Comparison of ENCODE assay signal across 14 cellular contexts in genomic region chr3:55576621-55577020, GRCh38.
DNase-seq lines count a peak whose midpoint lies in the region; ATAC-seq and TF ChIP-seq lines count a peak whose summit lies in the region.
"Had no signal": no experiment of that assay in that cellular context is flagged by ENCODE, and none has a peak within 500 bp of the region (broad histone marks: within the 10 kb centered on the region; RNA-seq: fewer than 3 reads in every experiment).

No MANE protein-coding gene starts in this region.

- no peaks in the 10 kb centered on the region; the same call in 1 of the 3 replicates for H3K9me3 Mint-ChIP-seq in GM23338
- H3K9me3 Mint-ChIP-seq in brain, result peaks cover 0 to 4% (median 0%) of the 10 kb centered on the region in 5 experiments
- H3K9me3 Mint-ChIP-seq in stimulated activated naive CD8-positive, alpha-beta T cell treated with anti-CD3 and anti-CD28 coated beads, Interleukin-15, amount 100 ng/mL, for 72 hours, result no peaks in the 10 kb centered on the region

- 34% methylated on average over 14 of the region's 14 CpGs for WGBS in mesenchymal stem cell
- WGBS in neuronal stem cell (ENCODE audit: extremely low coverage in 2 of 2, insufficient read length in 2 of 2, insufficient replicate concordance in 1 of 2), 2 donors, result no CpG with 5 or more reads among the region's 14 CpGs

- H3K4me3 Mint-ChIP-seq in GM23338 (no peak overlapping the region), brain (no peak overlapping the region)
- no peak overlapping the region for H3K4me3 Mint-ChIP-seq in stimulated activated naive CD8-positive, alpha-beta T cell treated with anti-CD3 and anti-CD28 coated beads, Interleukin-15, amount 100 ng/mL, for 72 hours
- H3K4me3 Mint-ChIP-seq: B cell had no signal

- no peak overlapping the region for H3K9ac ChIP-seq in mesenchymal stem cell (ENCODE audit: low read length)
- H3K9ac ChIP-seq in neuronal stem cell (ENCODE audit: low read depth, low read length, poor library complexity), result no peak overlapping the region

- H3K9me3 ChIP-seq in mesenchymal stem cell (ENCODE audit: control insufficient read depth, low read length) (no peaks in the 10 kb centered on the region), neuronal stem cell (replicated peaks in 1 of 2; ENCODE audit: control insufficient read depth in 2 of 2, insufficient read depth in 1 of 2, low read depth in 1 of 2, low read length in 2 of 2) (no peaks in the 10 kb centered on the region)

- H3K27ac Mint-ChIP-seq in GM23338, result peak overlapping the region; percentile 63
- H3K27ac Mint-ChIP-seq in brain, result peak overlapping the region in 3 of 5 experiments; percentile 20 to 60 (median 39)
- no peak overlapping the region for H3K27ac Mint-ChIP-seq in stimulated activated naive CD8-positive, alpha-beta T cell treated with anti-CD3 and anti-CD28 coated beads, Interleukin-15, amount 100 ng/mL, for 72 hours
- H3K27ac Mint-ChIP-seq: B cell had no signal

- H3K23ac ChIP-seq in mesenchymal stem cell (ENCODE audit: low read length in 2 of 2) (no peak overlapping the region), neuronal stem cell (ENCODE audit: low read depth, low read length, poor library complexity) (no peak overlapping the region)

- peaks cover 8% of the 10 kb centered on the region; the same call in 1 of the 2 replicates for H3F3A ChIP-seq in GM23338 (replicated peaks; ENCODE audit: low read depth)

- H3K27me3 ChIP-seq in GM23338 (ENCODE audit: insufficient read depth), result no peaks in the 10 kb centered on the region
- peaks cover 4 to 32% of the 10 kb centered on the region in 2 experiments for H3K27me3 ChIP-seq in mesenchymal stem cell (ENCODE audit: control insufficient read depth in 1 of 2, insufficient read depth in 1 of 2, low read length in 2 of 2)
- H3K27me3 ChIP-seq in neuronal stem cell (ENCODE audit: control insufficient read depth in 3 of 3, insufficient read depth in 3 of 3, low read depth in 1 of 3, low read length in 3 of 3), result no peaks in the 10 kb centered on the region

- peak overlapping the region; percentile 23 to 55 for H3K18ac ChIP-seq in mesenchymal stem cell (ENCODE audit: low read depth in 1 of 2, low read length in 2 of 2)
- H3K18ac ChIP-seq in neuronal stem cell (ENCODE audit: low read length), result peak overlapping the region; percentile 54

- H3K9me2 ChIP-seq in GM23338 (ENCODE audit: insufficient read depth), result 0 out of 2 replicates have a peak, but pooled peaks cover 2% of the 10 kb centered on the region

- H3K4me1 Mint-ChIP-seq in GM23338, result peaks cover 23% of the 10 kb centered on the region
- H3K4me1 Mint-ChIP-seq in brain, result peaks cover 43% of the 10 kb centered on the region
- peaks cover 2% of the 10 kb centered on the region for H3K4me1 Mint-ChIP-seq in stimulated activated naive CD8-positive, alpha-beta T cell treated with anti-CD3 and anti-CD28 coated beads, Interleukin-15, amount 100 ng/mL, for 72 hours
- H3K4me1 Mint-ChIP-seq: B cell had no signal

- H3K36me3 Mint-ChIP-seq in GM23338 (ENCODE audit: low read depth) (no peaks in the 10 kb centered on the region; the same call in 2 of the 3 replicates), brain (no peaks in the 10 kb centered on the region)

- no peak overlapping the region for H3K4me3 ChIP-seq in GM23338
- H3K4me3 ChIP-seq in mesenchymal stem cell (ENCODE audit: insufficient read depth in 1 of 2, low read depth in 1 of 2, low read length in 2 of 2), result no peak overlapping the region
- no peak overlapping the region for H3K4me3 ChIP-seq in neuronal stem cell (ENCODE audit: low read length in 2 of 2)

- H3K4me1 ChIP-seq in GM23338 (ENCODE audit: insufficient read depth) (peaks cover 9% of the 10 kb centered on the region), mesenchymal stem cell (ENCODE audit: control insufficient read depth, insufficient read depth, low read depth, low read length) (peaks cover 10% of the 10 kb centered on the region), neuronal stem cell (ENCODE audit: control insufficient read depth in 2 of 2, insufficient read depth in 1 of 2, low read depth in 1 of 2, low read length in 2 of 2) (peaks cover 9 to 10% of the 10 kb centered on the region in 2 donors)

- no peak overlapping the region for H3K27ac ChIP-seq in GM23338 (ENCODE audit: low read depth)
- no peak overlapping the region for H3K27ac ChIP-seq in mesenchymal stem cell (ENCODE audit: low read length, poor library complexity, severe bottlenecking)
- no peak overlapping the region for H3K27ac ChIP-seq in neuronal stem cell (replicated peaks; ENCODE audit: low read length)

- H3K79me1 ChIP-seq in mesenchymal stem cell (replicated peaks; ENCODE audit: low read length, poor library complexity, severe bottlenecking) (no peaks in the 10 kb centered on the region), neuronal stem cell (ENCODE audit: low read depth, low read length) (no peaks in the 10 kb centered on the region)

- H4K91ac ChIP-seq in mesenchymal stem cell (ENCODE audit: low read length) (peak overlapping the region; percentile 43), neuronal stem cell (ENCODE audit: low read depth, low read length, poor library complexity) (no peak overlapping the region)

- H3K14ac ChIP-seq in mesenchymal stem cell (ENCODE audit: low read length in 2 of 2) (peak overlapping the region in 1 of 2 experiments; percentile 50), neuronal stem cell (ENCODE audit: low read length) (no peak overlapping the region)

- peak overlapping the region; percentile 75 for H2BK15ac ChIP-seq in mesenchymal stem cell (ENCODE audit: low read depth, poor library complexity, severe bottlenecking)
- H2BK15ac ChIP-seq in neuronal stem cell (ENCODE audit: low read length), result no peak overlapping the region

- H3K36me3 ChIP-seq in GM23338 (ENCODE audit: insufficient read depth) (no peaks in the 10 kb centered on the region; the same call in 1 of the 2 replicates), mesenchymal stem cell (ENCODE audit: control insufficient read depth in 1 of 2, insufficient read depth in 2 of 2, low read depth in 1 of 2, low read length in 2 of 2) (no peaks in the 10 kb centered on the region), neuronal stem cell (replicated peaks in 1 of 2; ENCODE audit: control insufficient read depth in 2 of 2, insufficient read depth in 2 of 2, low read length in 2 of 2) (no peaks in the 10 kb centered on the region)

- H3K4ac ChIP-seq in mesenchymal stem cell (ENCODE audit: low read depth in 1 of 2, low read length in 2 of 2) (peak overlapping the region; percentile 56 to 89), neuronal stem cell (ENCODE audit: low read length) (no peak overlapping the region)

- no peak overlapping the region for H2BK5ac ChIP-seq in mesenchymal stem cell (ENCODE audit: low read depth, low read length, poor library complexity, severe bottlenecking)
- no peak overlapping the region for H2BK5ac ChIP-seq in neuronal stem cell (ENCODE audit: low read length)

- ATAC-seq in GM23338 (no peak), GM21619 (IDR thresholded peaks at IDR 0.05; ENCODE audit: unreplicated experiment) (no peak), GM18861 (IDR thresholded peaks at IDR 0.05; ENCODE audit: unreplicated experiment) (no peak)
- ATAC-seq in stimulated activated naive CD8-positive, alpha-beta T cell treated with anti-CD3 and anti-CD28 coated beads, Interleukin-15, amount 100 ng/mL, for 72 hours, result no peak
- ATAC-seq: HCT116, Right ventricle myocardium inferior had no signal

- H2BK120ac ChIP-seq in mesenchymal stem cell (ENCODE audit: low read depth, low read length) (no peak overlapping the region), neuronal stem cell (ENCODE audit: low read depth, low read length) (no peak overlapping the region)

- H3K79me2 ChIP-seq in GM23338 (replicated peaks; ENCODE audit: insufficient read depth), result no peaks in the 10 kb centered on the region

- no peaks in the 10 kb centered on the region for H4K20me1 ChIP-seq in GM23338 (replicated peaks; ENCODE audit: insufficient read depth)

- H4K8ac ChIP-seq in mesenchymal stem cell (ENCODE audit: low read length), result peak overlapping the region; percentile 79
- H4K8ac ChIP-seq in neuronal stem cell (ENCODE audit: low read depth, low read length), result no peak overlapping the region

- DNase-seq in GM23338 (ENCODE audit: low spot score), result peak; percentile 13
- no peak for DNase-seq in mesenchymal stem cell
- DNase-seq in neuronal stem cell (ENCODE audit: low spot score), result no peak
- DNase-seq in activated effector memory CD4-positive, alpha-beta T cell treated with anti-CD3 and anti-CD28 coated beads, Interleukin-2, amount 50 U/mL, for 16 hours, result no peak
- DNase-seq in stimulated activated naive CD8-positive, alpha-beta T cell treated with anti-CD3 and anti-CD28 coated beads, Interleukin-15, amount 100 ng/mL, for 72 hours, result no peak
- DNase-seq: DMS79 treated with DMSO at 0.1 percent for 48 hours, KG1, NCI-H1694 treated with DMSO at 0.1 percent for 48 hours had no signal

- TF ChIP-seq CTCF in GM23338 (conservative IDR thresholded peaks at IDR 0.05; ENCODE audit: low read depth in 2 of 2) (no peak), brain (conservative IDR thresholded peaks at IDR 0.05) (no peak)

- no peak overlapping the region for H3K4me2 ChIP-seq in GM23338
- no peak overlapping the region for H3K4me2 ChIP-seq in mesenchymal stem cell (ENCODE audit: low read length, poor library complexity, severe bottlenecking)
- no peak overlapping the region for H3K4me2 ChIP-seq in neuronal stem cell (ENCODE audit: insufficient read depth, low read length, poor library complexity, severe bottlenecking)

- H3K27me3 Mint-ChIP-seq in GM23338 (ENCODE audit: insufficient read depth, low read depth, poor library complexity) (peaks cover 3% of the 10 kb centered on the region), brain (peaks cover 3% of the 10 kb centered on the region)
- H3K27me3 Mint-ChIP-seq in stimulated activated naive CD8-positive, alpha-beta T cell treated with anti-CD3 and anti-CD28 coated beads, Interleukin-15, amount 100 ng/mL, for 72 hours, result no peaks in the 10 kb centered on the region

- H2BK12ac ChIP-seq in mesenchymal stem cell (ENCODE audit: low read length in 2 of 2) (peak overlapping the region; percentile 50 to 90), neuronal stem cell (ENCODE audit: low read length) (no peak overlapping the region)

- H2AK5ac ChIP-seq in mesenchymal stem cell (ENCODE audit: low read length, severe bottlenecking), result no peak overlapping the region
- H2AK5ac ChIP-seq in neuronal stem cell (ENCODE audit: low read depth, low read length), result no peak overlapping the region

- H2AFZ ChIP-seq in GM23338, result 0 out of 2 replicates have a peak overlapping the region, but pooled peaks have one; percentile 32
- peak overlapping the region; percentile 86 for H2AFZ ChIP-seq in mesenchymal stem cell (ENCODE audit: low read depth, low read length)
- H2AFZ ChIP-seq in neuronal stem cell (ENCODE audit: low read length), result peak overlapping the region; percentile 87

TF ChIP-seq in GM23338, 12 proteins besides CTCF, POLR2A, EP300 and RAD21 (continues in another document):
- TF ChIP-seq CREB1 (CRISPR knock-in tag; IDR thresholded peaks at IDR 0.05; ENCODE audit: low read depth), result no peak

Comparison
In these comparisons a context has a peak if more than half of its experiments do, and no peak if none do; other contexts are left out.
1. H2AFZ ChIP-seq: peak in every context shown above with its lines; median percentile 87 in neuronal stem cell; 86 in mesenchymal stem cell; 32 in GM23338.
2. H3K27ac Mint-ChIP-seq: peak in GM23338 (single experiment) and brain (3 of 5); none in stimulated activated naive CD8-positive, alpha-beta T cell treated with anti-CD3 and anti-CD28 coated beads, Interleukin-15, amount 100 ng/mL, for 72 hours (0 of 2).